8 cellular contexts compared by ENCODE assay signal in genomic region chr6:107990587-107990986, GRCh38. TPM values are rescaled to one million over a fixed set of nuclear protein-coding genes. Genes with fewer than 3 reads are reported as not detected.
DNase-seq lines count a peak whose midpoint lies in the region; ATAC-seq and TF ChIP-seq lines count a peak whose summit lies in the region.
"Not testable (repeated sequence)": the region's sequence is repeated elsewhere in the genome, so short reads cannot be mapped to it uniquely, and the experiment has no call there.

No MANE protein-coding gene starts in this region.

- intact Hi-C loops in mammary epithelial cell (cut with micrococcal nuclease): not testable (repeated sequence)

- not testable (repeated sequence) for H2AFZ ChIP-seq in Karpas-422 (ENCODE audit: low read length)
- H2AFZ ChIP-seq in mammary epithelial cell (ENCODE audit: low read depth, low read length) (peak overlapping the region; percentile 93), hepatocyte (peak overlapping the region; percentile 54)

- dilution Hi-C loops in mammary epithelial cell (cut with HindIII; ENCODE audit: low sequenced_read_pairs): not testable (repeated sequence)

- H3K36me3 ChIP-seq in DOHH2 (ENCODE audit: control insufficient read depth, low read length); Karpas-422 (ENCODE audit: insufficient read depth, low read length); mammary epithelial cell (ENCODE audit: insufficient read depth, low read length); hepatocyte (replicated peaks; ENCODE audit: insufficient read depth, low read depth): not testable (repeated sequence)

- 53% methylated on average over 8 of the region's 8 CpGs for WGBS in mammary epithelial cell (ENCODE audit: low coverage, missing lambda C conversion rate)
- 61% methylated on average over 8 of the region's 8 CpGs for WGBS in hepatocyte (ENCODE audit: low lambda C conversion rate, missing lambda C conversion rate)

- not testable (repeated sequence) for H3K4me1 Mint-ChIP-seq in T-helper 2 cell treated with Interferon-gamma antibody and Interleukin-4, amounts not matched to agents 5 μg/mL and 100 μg/mL, for 36 hours (ENCODE audit: low read depth); activated CD8-positive, alpha-beta T cell treated with anti-CD3 and anti-CD28 coated beads, Interleukin-2, amount 10 ng/mL, durations not matched to agents 7 days and 5 days (ENCODE audit: low read depth); nephron
- peaks cover 23% of the 10 kb centered on the region for H3K4me1 Mint-ChIP-seq in type B pancreatic cell (ENCODE audit: unreplicated experiment)

- H3K4me1 ChIP-seq in DOHH2 (ENCODE audit: control insufficient read depth, low read length); Karpas-422 (ENCODE audit: low read length); hepatocyte (ENCODE audit: insufficient read depth): not testable (repeated sequence)
- peaks cover 18% of the 10 kb centered on the region for H3K4me1 ChIP-seq in mammary epithelial cell (ENCODE audit: insufficient read depth, low read length)

- H3K27ac Mint-ChIP-seq in T-helper 2 cell treated with Interferon-gamma antibody and Interleukin-4, amounts not matched to agents 5 μg/mL and 100 μg/mL, for 36 hours: not testable (repeated sequence)
- H3K27ac Mint-ChIP-seq in activated CD8-positive, alpha-beta T cell treated with anti-CD3 and anti-CD28 coated beads, Interleukin-2, amount 10 ng/mL, durations not matched to agents 7 days and 5 days: peak overlapping the region; percentile 79
- H3K27ac Mint-ChIP-seq in nephron: peak overlapping the region in 2 of 3 experiments; percentile 5 to 67
- H3K27ac Mint-ChIP-seq in type B pancreatic cell: peak overlapping the region; percentile 17

- H3K9me3 ChIP-seq in DOHH2 (ENCODE audit: control insufficient read depth, insufficient read depth, low read length); Karpas-422 (ENCODE audit: low read length); mammary epithelial cell (replicated peaks; ENCODE audit: insufficient read depth, low read length); hepatocyte (ENCODE audit: low read depth): not testable (repeated sequence)

- DNase-seq in Karpas-422; T-helper 2 cell treated with Interferon-gamma antibody and Interleukin-4, amounts not matched to agents 5 μg/mL and 100 μg/mL, for 36 hours (ENCODE audit: low spot score); activated CD8-positive, alpha-beta T cell treated with anti-CD3 and anti-CD28 coated beads, Interleukin-2, amount 10 ng/mL, durations not matched to agents 7 days and 5 days; mammary epithelial cell; hepatocyte (ENCODE audit: low spot score); type B pancreatic cell (ENCODE audit: extremely low spot score, unreplicated experiment): not testable (repeated sequence)

- not testable (repeated sequence) for H3K27me3 ChIP-seq in DOHH2 (ENCODE audit: control insufficient read depth, low read length); Karpas-422 (ENCODE audit: low read length); mammary epithelial cell (ENCODE audit: insufficient read depth, low read length); hepatocyte

- H3K9me2 ChIP-seq in DOHH2 (replicated peaks; ENCODE audit: control insufficient read depth, low read length); Karpas-422 (replicated peaks; ENCODE audit: insufficient read depth, low read length); hepatocyte (replicated peaks; ENCODE audit: insufficient read depth): not testable (repeated sequence)

- in situ Hi-C loops in mammary epithelial cell (cut with MboI; ENCODE audit: low sequenced_read_pairs in 2 of 2): not testable (repeated sequence)

- not testable (repeated sequence) for TF ChIP-seq CTCF in DOHH2 (IDR thresholded peaks at IDR 0.05; ENCODE audit: low read depth, low read length, poor library complexity, severe bottlenecking); mammary epithelial cell (conservative IDR thresholded peaks at IDR 0.05 in 1 of 2, IDR thresholded peaks at IDR 0.05 in 1 of 2; ENCODE audit: extremely low read depth in 1 of 2, insufficient read depth in 1 of 2, low read depth in 1 of 2, low read length in 2 of 2); hepatocyte (IDR thresholded peaks at IDR 0.05; ENCODE audit: poor library complexity); nephron (IDR thresholded peaks at IDR 0.05; ENCODE audit: unreplicated experiment in 3 of 3); type B pancreatic cell (conservative IDR thresholded peaks at IDR 0.05)

- H3K9me3 Mint-ChIP-seq in T-helper 2 cell treated with Interferon-gamma antibody and Interleukin-4, amounts not matched to agents 5 μg/mL and 100 μg/mL, for 36 hours; activated CD8-positive, alpha-beta T cell treated with anti-CD3 and anti-CD28 coated beads, Interleukin-2, amount 10 ng/mL, durations not matched to agents 7 days and 5 days (ENCODE audit: insufficient read depth); nephron; type B pancreatic cell: not testable (repeated sequence)

- POLR2A ChIA-PET in activated CD8-positive, alpha-beta T cell treated with anti-CD3 and anti-CD28 coated beads, Interleukin-2, amount 10 ng/mL, durations not matched to agents 7 days and 5 days (lab: Charles Lee): not testable (repeated sequence)

- H3K79me2 ChIP-seq in DOHH2 (ENCODE audit: control insufficient read depth, low read length); Karpas-422 (ENCODE audit: low read length); mammary epithelial cell (ENCODE audit: insufficient read depth, low read length); hepatocyte: not testable (repeated sequence)

- peak overlapping the region; percentile 54 for H3K4me3 Mint-ChIP-seq in T-helper 2 cell treated with Interferon-gamma antibody and Interleukin-4, amounts not matched to agents 5 μg/mL and 100 μg/mL, for 36 hours
- H3K4me3 Mint-ChIP-seq in activated CD8-positive, alpha-beta T cell treated with anti-CD3 and anti-CD28 coated beads, Interleukin-2, amount 10 ng/mL, durations not matched to agents 7 days and 5 days; nephron; type B pancreatic cell: not testable (repeated sequence)

- H3K27ac ChIP-seq in DOHH2 (ENCODE audit: low read depth, low read length); Karpas-422 (ENCODE audit: low read length); hepatocyte: not testable (repeated sequence)
- H3K27ac ChIP-seq in mammary epithelial cell (ENCODE audit: insufficient read depth, low read depth, low read length): peak overlapping the region; percentile 61

- H3F3A ChIP-seq in DOHH2 (ENCODE audit: control insufficient read depth, insufficient read depth): not testable (repeated sequence)

- H3K9ac ChIP-seq in Karpas-422 (ENCODE audit: low read length); mammary epithelial cell (ENCODE audit: insufficient read depth, low read length): not testable (repeated sequence)

- ATAC-seq in activated CD8-positive, alpha-beta T cell treated with anti-CD3 and anti-CD28 coated beads, Interleukin-2, amount 10 ng/mL, durations not matched to agents 7 days and 5 days: not testable (repeated sequence)

- not testable (repeated sequence) for H3K4me3 ChIP-seq in DOHH2 (ENCODE audit: low read length); Karpas-422 (ENCODE audit: low read length); mammary epithelial cell (replicated peaks in 1 of 3; ENCODE audit: insufficient read depth in 1 of 3, low read depth in 2 of 3, low read length in 3 of 3); hepatocyte

- H3K4me2 ChIP-seq in DOHH2 (ENCODE audit: low read length) (peak overlapping the region; percentile 26; the same call in 1 of the 2 replicates), Karpas-422 (ENCODE audit: low read depth, low read length, poor library complexity, severe bottlenecking) (peak overlapping the region; percentile 41), mammary epithelial cell (ENCODE audit: insufficient read depth, low read depth, low read length) (peak overlapping the region; percentile 61), hepatocyte (peak overlapping the region; percentile 41)

- H3K27me3 Mint-ChIP-seq in T-helper 2 cell treated with Interferon-gamma antibody and Interleukin-4, amounts not matched to agents 5 μg/mL and 100 μg/mL, for 36 hours (ENCODE audit: low read depth); activated CD8-positive, alpha-beta T cell treated with anti-CD3 and anti-CD28 coated beads, Interleukin-2, amount 10 ng/mL, durations not matched to agents 7 days and 5 days (ENCODE audit: low read depth); nephron (ENCODE audit: low read depth); type B pancreatic cell: not testable (repeated sequence)

- CTCF ChIA-PET in activated CD8-positive, alpha-beta T cell treated with anti-CD3 and anti-CD28 coated beads, Interleukin-2, amount 10 ng/mL, durations not matched to agents 7 days and 5 days (lab: Charles Lee): interaction anchor here (4.7 kb wide), 1 partner anchor 11 kb away, joined by 22 read pairs; no protein-coding TSS in a partner anchor
- CTCF ChIA-PET in mammary epithelial cell (lab: Charles Lee; ENCODE audit: low non-redundant PET): not testable (repeated sequence)

- H4K20me1 ChIP-seq in DOHH2 (ENCODE audit: control insufficient read depth, insufficient read depth, low read depth, low read length); Karpas-422 (ENCODE audit: insufficient read depth, low read depth, low read length); mammary epithelial cell (ENCODE audit: insufficient read depth, low read length); hepatocyte (ENCODE audit: insufficient read depth, poor library complexity, severe bottlenecking): not testable (repeated sequence)

- not testable (repeated sequence) for BruUV-seq in mammary epithelial cell (replicated peaks; lab: Mats Ljungman, UMichigan)

- H3K36me3 Mint-ChIP-seq in T-helper 2 cell treated with Interferon-gamma antibody and Interleukin-4, amounts not matched to agents 5 μg/mL and 100 μg/mL, for 36 hours (ENCODE audit: low read depth); activated CD8-positive, alpha-beta T cell treated with anti-CD3 and anti-CD28 coated beads, Interleukin-2, amount 10 ng/mL, durations not matched to agents 7 days and 5 days (ENCODE audit: low read depth); nephron (ENCODE audit: low read depth); type B pancreatic cell: not testable (repeated sequence)

RNA-seq across cellular contexts. Expression of gene SEC63, which starts 32.6 kb away (rescaled TPM):
- total RNA-seq in Karpas-422 (2014; rRNA removed; shearing (Covaris generic); ENCODE audit: low replicate concordance): 22.5 and 46.0 TPM in 2 replicates
- total RNA-seq in activated CD8-positive, alpha-beta T cell treated with anti-CD3 and anti-CD28 coated beads, Interleukin-2, amount 10 ng/mL, durations not matched to agents 7 days and 5 days: 10 to 100 TPM; 60.4 to 72.6 TPM
- total RNA-seq in mammary epithelial cell (100 to 1,000 TPM in 1 of 2 donors, 10 to 100 TPM in 1; 26.2 to 157 TPM), hepatocyte (36.6 and 40.0 TPM in 2 replicates), type B pancreatic cell (ENCODE audit: low replicate concordance) (90.8 and 106 TPM in 2 replicates)
- polyA plus RNA-seq in mammary epithelial cell (22.7 TPM), hepatocyte (131 and 132 TPM in 2 replicates)
- polyA minus RNA-seq in mammary epithelial cell: 16.2 TPM
